In genomic region chr5:132492386-132492785, GRCh38 we compare ENCODE assay signal across 13 cellular contexts. TPM values are rescaled to one million over a fixed set of nuclear protein-coding genes. Genes with fewer than 3 reads are reported as not detected.
DNase-seq lines count a peak whose midpoint lies in the region; ATAC-seq lines count a peak whose summit lies in the region.
"Had no signal": no experiment of that assay in that cellular context is flagged by ENCODE, and none has a peak within 500 bp of the region (broad histone marks: within the 10 kb centered on the region; RNA-seq: fewer than 3 reads in every experiment).

No MANE protein-coding gene starts in this region.

- H3K27me3 Mint-ChIP-seq in stimulated activated naive CD8-positive, alpha-beta T cell treated with anti-CD3 and anti-CD28 coated beads, Interleukin-15, Interleukin-2, amounts not matched to agents 100 ng/mL and 50 ng/mL, for 24 hours: no peaks in the 10 kb centered on the region
- H3K27me3 Mint-ChIP-seq in activated naive CD8-positive, alpha-beta T cell treated with anti-CD3 and anti-CD28 coated beads, Interleukin-2, amount 50 U/mL, for 24 hours: no peaks in the 10 kb centered on the region
- no peaks in the 10 kb centered on the region for H3K27me3 Mint-ChIP-seq in naive thymus-derived CD8-positive, alpha-beta T cell

- H3K4ac ChIP-seq in trophoblast cell (ENCODE audit: low read depth, low read length): no peak overlapping the region

- ATAC-seq in stimulated activated naive CD8-positive, alpha-beta T cell treated with anti-CD3 and anti-CD28 coated beads, Interleukin-15, Interleukin-2, amounts not matched to agents 100 U/mL and 50 U/mL, for 24 hours: no peak
- no peak for ATAC-seq in activated naive CD8-positive, alpha-beta T cell treated with anti-CD3 and anti-CD28 coated beads, Interleukin-2, amount 50 U/mL, for 24 hours
- ATAC-seq in naive thymus-derived CD8-positive, alpha-beta T cell: no peak
- ATAC-seq in left lobe of liver: no peak
- no peak for ATAC-seq in GM19397 (IDR thresholded peaks at IDR 0.05; ENCODE audit: unreplicated experiment)
- ATAC-seq in HG02852 (IDR thresholded peaks at IDR 0.05; ENCODE audit: unreplicated experiment): no peak
- ATAC-seq: esophagus mucosa, Panc1 had no signal

- no peak overlapping the region for H3K23ac ChIP-seq in trophoblast cell (ENCODE audit: low read length)

- WGBS in trophoblast cell (ENCODE audit: extremely low coverage, insufficient coverage, insufficient read length): no CpG with 5 or more reads among the region's 2 CpGs

- DNase-seq in stimulated activated naive CD8-positive, alpha-beta T cell treated with anti-CD3 and anti-CD28 coated beads, Interleukin-15, Interleukin-2, amounts not matched to agents 100 U/mL and 50 U/mL, for 24 hours: no peak
- DNase-seq in activated naive CD8-positive, alpha-beta T cell treated with anti-CD3 and anti-CD28 coated beads, Interleukin-2, amount 50 U/mL, for 24 hours: no peak
- DNase-seq in naive thymus-derived CD8-positive, alpha-beta T cell: no peak
- DNase-seq in left lobe of liver (ENCODE audit: low spot score) (no peak), trophoblast cell (no peak)
- DNase-seq: T1000 had no signal

- POLR2A ChIA-PET in naive thymus-derived CD8-positive, alpha-beta T cell (lab: Charles Lee): interaction anchor here (0.7 to 16.0 kb wide), 8 partner anchors 7 to 108 kb away, joined by 3 to 648 read pairs (median 120); no protein-coding TSS in a partner anchor

- H3K36me3 Mint-ChIP-seq in stimulated activated naive CD8-positive, alpha-beta T cell treated with anti-CD3 and anti-CD28 coated beads, Interleukin-15, Interleukin-2, amounts not matched to agents 100 ng/mL and 50 ng/mL, for 24 hours (ENCODE audit: low read depth): peaks cover 27% of the 10 kb centered on the region
- H3K36me3 Mint-ChIP-seq in activated naive CD8-positive, alpha-beta T cell treated with anti-CD3 and anti-CD28 coated beads, Interleukin-2, amount 50 U/mL, for 24 hours (ENCODE audit: low read depth): peaks cover 25% of the 10 kb centered on the region
- H3K36me3 Mint-ChIP-seq in naive thymus-derived CD8-positive, alpha-beta T cell: peaks cover 0 to 27% (median 24%) of the 10 kb centered on the region in 3 donors

- H3K27me3 ChIP-seq in trophoblast cell (ENCODE audit: insufficient read depth, low read length): no peaks in the 10 kb centered on the region

- H3K27ac ChIP-seq in trophoblast cell (ENCODE audit: low read depth, low read length): no peak overlapping the region
- H3K27ac ChIP-seq: KMS-11 had no signal

- no peak overlapping the region for H4K91ac ChIP-seq in trophoblast cell (ENCODE audit: low read depth, low read length)

- no peak overlapping the region for H2BK5ac ChIP-seq in trophoblast cell (ENCODE audit: low read depth, low read length, poor library complexity)

- no peak overlapping the region for H3K4me3 ChIP-seq in trophoblast cell (ENCODE audit: low read depth, low read length)

- H3K9ac ChIP-seq in trophoblast cell (ENCODE audit: low read length): no peak overlapping the region
- H3K9ac ChIP-seq: KMS-11 had no signal

- no peak overlapping the region for H3K18ac ChIP-seq in trophoblast cell (ENCODE audit: low read length)

- peak overlapping the region; percentile 95 for H3K27ac Mint-ChIP-seq in stimulated activated naive CD8-positive, alpha-beta T cell treated with anti-CD3 and anti-CD28 coated beads, Interleukin-15, Interleukin-2, amounts not matched to agents 100 ng/mL and 50 ng/mL, for 24 hours
- H3K27ac Mint-ChIP-seq in activated naive CD8-positive, alpha-beta T cell treated with anti-CD3 and anti-CD28 coated beads, Interleukin-2, amount 50 U/mL, for 24 hours: peak overlapping the region; percentile 96
- H3K27ac Mint-ChIP-seq in naive thymus-derived CD8-positive, alpha-beta T cell: peak overlapping the region; percentile 96 to 98 (median 98)

- H2BK12ac ChIP-seq in trophoblast cell (ENCODE audit: low read length): no peak overlapping the region

- H3K9me3 ChIP-seq in trophoblast cell (ENCODE audit: insufficient read depth, low read depth, low read length): no peaks in the 10 kb centered on the region

- no peak overlapping the region for H3K14ac ChIP-seq in trophoblast cell (ENCODE audit: low read length)

- no peak overlapping the region for H2AK5ac ChIP-seq in trophoblast cell (ENCODE audit: low read length)

- H2AFZ ChIP-seq in trophoblast cell (ENCODE audit: insufficient read depth, low read length, poor library complexity): no peak overlapping the region

- peak overlapping the region; percentile 86 for H3K4me3 Mint-ChIP-seq in stimulated activated naive CD8-positive, alpha-beta T cell treated with anti-CD3 and anti-CD28 coated beads, Interleukin-15, Interleukin-2, amounts not matched to agents 100 ng/mL and 50 ng/mL, for 24 hours
- peak overlapping the region; percentile 85 for H3K4me3 Mint-ChIP-seq in activated naive CD8-positive, alpha-beta T cell treated with anti-CD3 and anti-CD28 coated beads, Interleukin-2, amount 50 U/mL, for 24 hours
- H3K4me3 Mint-ChIP-seq in naive thymus-derived CD8-positive, alpha-beta T cell: peak overlapping the region in 9 of 10 donors; percentile 18 to 94 (median 89)

- H4K12ac ChIP-seq in trophoblast cell (ENCODE audit: low read depth, low read length): no peak overlapping the region

- H3K4me2 ChIP-seq in trophoblast cell (ENCODE audit: low read length): no peak overlapping the region

- H3K79me1 ChIP-seq in trophoblast cell (ENCODE audit: low read length): peaks cover 19% of the 10 kb centered on the region

- no peak overlapping the region for H2BK120ac ChIP-seq in trophoblast cell (ENCODE audit: insufficient read depth, low read length, poor library complexity)

- no peak overlapping the region for H4K8ac ChIP-seq in trophoblast cell (ENCODE audit: low read depth, low read length)

- H3K9me3 Mint-ChIP-seq in stimulated activated naive CD8-positive, alpha-beta T cell treated with anti-CD3 and anti-CD28 coated beads, Interleukin-15, Interleukin-2, amounts not matched to agents 100 ng/mL and 50 ng/mL, for 24 hours: no peaks in the 10 kb centered on the region
- no peaks in the 10 kb centered on the region for H3K9me3 Mint-ChIP-seq in activated naive CD8-positive, alpha-beta T cell treated with anti-CD3 and anti-CD28 coated beads, Interleukin-2, amount 50 U/mL, for 24 hours
- H3K9me3 Mint-ChIP-seq in naive thymus-derived CD8-positive, alpha-beta T cell: no peaks in the 10 kb centered on the region

- H3K4me1 ChIP-seq in trophoblast cell (ENCODE audit: control insufficient read depth in 1 of 2, insufficient read depth in 2 of 2, low read length in 2 of 2): peaks cover 17 to 24% of the 10 kb centered on the region in 2 experiments

- peaks cover 66% of the 10 kb centered on the region for H3K4me1 Mint-ChIP-seq in stimulated activated naive CD8-positive, alpha-beta T cell treated with anti-CD3 and anti-CD28 coated beads, Interleukin-15, Interleukin-2, amounts not matched to agents 100 ng/mL and 50 ng/mL, for 24 hours (ENCODE audit: low read depth)
- H3K4me1 Mint-ChIP-seq in activated naive CD8-positive, alpha-beta T cell treated with anti-CD3 and anti-CD28 coated beads, Interleukin-2, amount 50 U/mL, for 24 hours: peaks cover 66% of the 10 kb centered on the region
- H3K4me1 Mint-ChIP-seq in naive thymus-derived CD8-positive, alpha-beta T cell: peaks cover 37 to 68% (median 64%) of the 10 kb centered on the region in 4 donors

- no peaks in the 10 kb centered on the region for H3K36me3 ChIP-seq in trophoblast cell (ENCODE audit: control insufficient read depth in 1 of 2, insufficient read depth in 2 of 2, low read length in 2 of 2)

- peaks cover 3% of the 10 kb centered on the region for H3K79me2 ChIP-seq in trophoblast cell (ENCODE audit: control insufficient read depth, insufficient read depth, low read length, poor library complexity)

RNA-seq across cellular contexts. Expression of gene IRF1, which starts 1.8 kb away (rescaled TPM):
- 100 to 1,000 TPM; 116 to 127 TPM for total RNA-seq in naive thymus-derived CD8-positive, alpha-beta T cell
- polyA plus RNA-seq in naive thymus-derived CD8-positive, alpha-beta T cell: 100 to 1,000 TPM; 108 to 218 (median 141) TPM
- total RNA-seq in left lobe of liver: 24.8 TPM
- 2.7 and 3.3 TPM in 2 replicates for polyA plus RNA-seq in trophoblast cell (2013)

RNA-seq across cellular contexts. Expression of gene IL5, which starts 50.9 kb away (rescaled TPM):
- total RNA-seq in naive thymus-derived CD8-positive, alpha-beta T cell: not detected
- polyA plus RNA-seq in naive thymus-derived CD8-positive, alpha-beta T cell: not detected
- total RNA-seq in left lobe of liver: not detected
- polyA plus RNA-seq in trophoblast cell (2013): not detected in 2 replicates
- total RNA-seq: cardiac septum, esophagus mucosa had no signal
